ENCODE assay signal across 1 cellular context in the genomic region with DNA sequence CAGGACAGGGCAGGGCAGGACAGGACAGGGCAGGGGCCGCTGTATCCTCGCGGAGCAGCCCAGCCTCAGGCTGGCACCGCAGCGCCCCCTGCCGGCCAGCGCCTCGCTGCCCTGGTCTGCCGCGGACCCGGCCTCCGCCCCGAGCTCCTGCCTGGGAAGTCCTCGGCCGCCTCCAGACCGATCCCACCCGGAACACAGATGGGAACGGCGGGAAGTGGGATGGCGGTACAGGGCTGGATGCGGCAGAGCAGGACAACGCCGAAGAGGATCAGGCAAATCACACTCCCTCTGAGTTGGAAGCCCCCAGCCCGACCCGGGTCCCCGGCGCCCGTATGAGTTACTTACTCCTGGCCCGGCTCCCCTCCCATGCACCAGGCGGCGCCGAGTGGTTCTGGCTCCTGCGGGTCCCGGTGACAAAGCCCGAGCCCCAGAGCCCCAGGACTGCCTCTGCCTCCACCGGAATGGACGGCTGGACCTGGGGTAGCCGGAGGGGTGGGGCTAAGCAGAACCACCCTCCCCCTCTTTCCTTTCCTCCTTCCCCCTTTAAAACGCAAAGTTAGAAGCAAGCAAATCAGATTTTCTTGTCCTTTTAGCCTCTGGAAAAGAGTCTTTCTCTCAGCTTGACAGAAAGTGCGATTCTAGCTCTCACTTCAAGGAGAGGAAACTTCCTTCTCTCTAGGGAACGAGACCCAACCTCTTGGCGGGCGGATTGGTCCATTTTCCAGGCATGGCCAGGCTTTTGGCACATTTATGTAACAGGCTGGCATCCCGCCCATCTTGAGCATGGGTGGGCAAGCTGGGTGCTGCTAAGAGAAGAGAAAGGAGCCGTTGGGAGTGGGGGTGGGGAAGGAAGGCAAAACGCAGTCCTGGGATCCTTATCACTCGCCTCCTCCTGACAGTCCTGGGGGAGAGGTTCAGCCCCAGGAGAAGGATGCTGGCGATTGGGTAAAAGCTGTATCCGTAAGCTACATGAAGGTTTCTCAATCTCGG.
TF ChIP-seq lines count a peak whose summit lies in the region.

A gene with protein sequence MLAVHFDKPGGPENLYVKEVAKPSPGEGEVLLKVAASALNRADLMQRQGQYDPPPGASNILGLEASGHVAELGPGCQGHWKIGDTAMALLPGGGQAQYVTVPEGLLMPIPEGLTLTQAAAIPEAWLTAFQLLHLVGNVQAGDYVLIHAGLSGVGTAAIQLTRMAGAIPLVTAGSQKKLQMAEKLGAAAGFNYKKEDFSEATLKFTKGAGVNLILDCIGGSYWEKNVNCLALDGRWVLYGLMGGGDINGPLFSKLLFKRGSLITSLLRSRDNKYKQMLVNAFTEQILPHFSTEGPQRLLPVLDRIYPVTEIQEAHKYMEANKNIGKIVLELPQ (minus strand): TSS at position 449 of the 990 bp plus-strand sequence. CDS start 508 bp downstream, outside the sequence.

TF ChIP-seq in K562, 482 proteins besides CTCF, POLR2A, EP300 and RAD21 (continued from another document and continues in another):
- TF ChIP-seq NONO (IDR thresholded peaks at IDR 0.05; ENCODE audit: low read depth in 2 of 2, low read length in 1 of 2) (peak; percentile 72 to 73; a peak in 2 of 4 replicates), EP400 (IDR thresholded peaks at IDR 0.05) (peak; percentile 79), TAF1 (IDR thresholded peaks at IDR 0.05; ENCODE audit: control insufficient read depth, extremely low read depth, insufficient read depth, low read length, severe bottlenecking) (peak; percentile 75), FOXA3 (CRISPR knock-in tag; conservative IDR thresholded peaks at IDR 0.05 in 1 of 2, IDR thresholded peaks at IDR 0.05 in 1 of 2) (peak in 1 of 2 experiments; percentile 80; a peak in 1 of 4 replicates), CC2D1A (IDR thresholded peaks at IDR 0.05) (peak; percentile 75), ZEB2 (IDR thresholded peaks at IDR 0.05) (0 out of 2 replicates have a peak, but pooled peaks have one; percentile 7), PHF8 (IDR thresholded peaks at IDR 0.05; ENCODE audit: borderline replicate concordance, low read length) (peak; percentile 53; the same call in 1 of the 2 replicates), HMGN3 (IDR thresholded peaks at IDR 0.05; ENCODE audit: borderline replicate concordance, extremely low read depth, insufficient read length, low read depth, low read length) (peak; percentile 69), E2F3 (CRISPR knock-in tag; IDR thresholded peaks at IDR 0.05) (0 out of 2 replicates have a peak, but pooled peaks have one; percentile 10), ZNF561 (CRISPR knock-in tag; conservative IDR thresholded peaks at IDR 0.05) (0 out of 2 replicates have a peak, but pooled peaks have one; percentile 47), KLF16 (IDR thresholded peaks at IDR 0.05) (no peak), RBM39 (optimal IDR thresholded peaks at IDR 0.05; ENCODE audit: low read depth, low read length) (peak; percentile 16), PRPF4 (IDR thresholded peaks at IDR 0.05; ENCODE audit: insufficient read depth, low read depth, low read length, poor library complexity, severe bottlenecking) (no peak), MAZ (CRISPR knock-in tag; conservative IDR thresholded peaks at IDR 0.05 in 1 of 2, IDR thresholded peaks at IDR 0.05 in 1 of 2) (peak; percentile 84 to 90), GATAD2A (IDR thresholded peaks at IDR 0.05) (peak; percentile 85; the same call in 1 of the 2 replicates)
- TF ChIP-seq, protein P1, sequence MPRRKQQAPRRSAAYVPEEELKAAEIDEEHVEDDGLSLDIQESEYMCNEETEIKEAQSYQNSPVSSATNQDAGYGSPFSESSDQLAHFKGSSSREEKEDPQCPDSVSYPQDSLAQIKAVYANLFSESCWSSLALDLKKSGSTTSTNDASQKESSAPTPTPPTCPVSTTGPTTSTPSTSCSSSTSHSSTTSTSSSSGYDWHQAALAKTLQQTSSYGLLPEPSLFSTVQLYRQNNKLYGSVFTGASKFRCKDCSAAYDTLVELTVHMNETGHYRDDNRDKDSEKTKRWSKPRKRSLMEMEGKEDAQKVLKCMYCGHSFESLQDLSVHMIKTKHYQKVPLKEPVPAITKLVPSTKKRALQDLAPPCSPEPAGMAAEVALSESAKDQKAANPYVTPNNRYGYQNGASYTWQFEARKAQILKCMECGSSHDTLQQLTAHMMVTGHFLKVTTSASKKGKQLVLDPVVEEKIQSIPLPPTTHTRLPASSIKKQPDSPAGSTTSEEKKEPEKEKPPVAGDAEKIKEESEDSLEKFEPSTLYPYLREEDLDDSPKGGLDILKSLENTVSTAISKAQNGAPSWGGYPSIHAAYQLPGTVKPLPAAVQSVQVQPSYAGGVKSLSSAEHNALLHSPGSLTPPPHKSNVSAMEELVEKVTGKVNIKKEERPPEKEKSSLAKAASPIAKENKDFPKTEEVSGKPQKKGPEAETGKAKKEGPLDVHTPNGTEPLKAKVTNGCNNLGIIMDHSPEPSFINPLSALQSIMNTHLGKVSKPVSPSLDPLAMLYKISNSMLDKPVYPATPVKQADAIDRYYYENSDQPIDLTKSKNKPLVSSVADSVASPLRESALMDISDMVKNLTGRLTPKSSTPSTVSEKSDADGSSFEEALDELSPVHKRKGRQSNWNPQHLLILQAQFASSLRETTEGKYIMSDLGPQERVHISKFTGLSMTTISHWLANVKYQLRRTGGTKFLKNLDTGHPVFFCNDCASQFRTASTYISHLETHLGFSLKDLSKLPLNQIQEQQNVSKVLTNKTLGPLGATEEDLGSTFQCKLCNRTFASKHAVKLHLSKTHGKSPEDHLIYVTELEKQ (CRISPR knock-in tag; IDR thresholded peaks at IDR 0.05) = peak; percentile 22; the same call in 1 of the 2 replicates
- TF ChIP-seq, protein P2, sequence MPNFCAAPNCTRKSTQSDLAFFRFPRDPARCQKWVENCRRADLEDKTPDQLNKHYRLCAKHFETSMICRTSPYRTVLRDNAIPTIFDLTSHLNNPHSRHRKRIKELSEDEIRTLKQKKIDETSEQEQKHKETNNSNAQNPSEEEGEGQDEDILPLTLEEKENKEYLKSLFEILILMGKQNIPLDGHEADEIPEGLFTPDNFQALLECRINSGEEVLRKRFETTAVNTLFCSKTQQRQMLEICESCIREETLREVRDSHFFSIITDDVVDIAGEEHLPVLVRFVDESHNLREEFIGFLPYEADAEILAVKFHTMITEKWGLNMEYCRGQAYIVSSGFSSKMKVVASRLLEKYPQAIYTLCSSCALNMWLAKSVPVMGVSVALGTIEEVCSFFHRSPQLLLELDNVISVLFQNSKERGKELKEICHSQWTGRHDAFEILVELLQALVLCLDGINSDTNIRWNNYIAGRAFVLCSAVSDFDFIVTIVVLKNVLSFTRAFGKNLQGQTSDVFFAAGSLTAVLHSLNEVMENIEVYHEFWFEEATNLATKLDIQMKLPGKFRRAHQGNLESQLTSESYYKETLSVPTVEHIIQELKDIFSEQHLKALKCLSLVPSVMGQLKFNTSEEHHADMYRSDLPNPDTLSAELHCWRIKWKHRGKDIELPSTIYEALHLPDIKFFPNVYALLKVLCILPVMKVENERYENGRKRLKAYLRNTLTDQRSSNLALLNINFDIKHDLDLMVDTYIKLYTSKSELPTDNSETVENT (CRISPR knock-in tag; IDR thresholded peaks at IDR 0.05) = peak; percentile 91
- TF ChIP-seq, protein P3, sequence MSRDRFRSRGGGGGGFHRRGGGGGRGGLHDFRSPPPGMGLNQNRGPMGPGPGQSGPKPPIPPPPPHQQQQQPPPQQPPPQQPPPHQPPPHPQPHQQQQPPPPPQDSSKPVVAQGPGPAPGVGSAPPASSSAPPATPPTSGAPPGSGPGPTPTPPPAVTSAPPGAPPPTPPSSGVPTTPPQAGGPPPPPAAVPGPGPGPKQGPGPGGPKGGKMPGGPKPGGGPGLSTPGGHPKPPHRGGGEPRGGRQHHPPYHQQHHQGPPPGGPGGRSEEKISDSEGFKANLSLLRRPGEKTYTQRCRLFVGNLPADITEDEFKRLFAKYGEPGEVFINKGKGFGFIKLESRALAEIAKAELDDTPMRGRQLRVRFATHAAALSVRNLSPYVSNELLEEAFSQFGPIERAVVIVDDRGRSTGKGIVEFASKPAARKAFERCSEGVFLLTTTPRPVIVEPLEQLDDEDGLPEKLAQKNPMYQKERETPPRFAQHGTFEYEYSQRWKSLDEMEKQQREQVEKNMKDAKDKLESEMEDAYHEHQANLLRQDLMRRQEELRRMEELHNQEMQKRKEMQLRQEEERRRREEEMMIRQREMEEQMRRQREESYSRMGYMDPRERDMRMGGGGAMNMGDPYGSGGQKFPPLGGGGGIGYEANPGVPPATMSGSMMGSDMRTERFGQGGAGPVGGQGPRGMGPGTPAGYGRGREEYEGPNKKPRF (IDR thresholded peaks at IDR 0.05; ENCODE audit: low read depth, low read length) = no peak
- TF ChIP-seq, protein P4, sequence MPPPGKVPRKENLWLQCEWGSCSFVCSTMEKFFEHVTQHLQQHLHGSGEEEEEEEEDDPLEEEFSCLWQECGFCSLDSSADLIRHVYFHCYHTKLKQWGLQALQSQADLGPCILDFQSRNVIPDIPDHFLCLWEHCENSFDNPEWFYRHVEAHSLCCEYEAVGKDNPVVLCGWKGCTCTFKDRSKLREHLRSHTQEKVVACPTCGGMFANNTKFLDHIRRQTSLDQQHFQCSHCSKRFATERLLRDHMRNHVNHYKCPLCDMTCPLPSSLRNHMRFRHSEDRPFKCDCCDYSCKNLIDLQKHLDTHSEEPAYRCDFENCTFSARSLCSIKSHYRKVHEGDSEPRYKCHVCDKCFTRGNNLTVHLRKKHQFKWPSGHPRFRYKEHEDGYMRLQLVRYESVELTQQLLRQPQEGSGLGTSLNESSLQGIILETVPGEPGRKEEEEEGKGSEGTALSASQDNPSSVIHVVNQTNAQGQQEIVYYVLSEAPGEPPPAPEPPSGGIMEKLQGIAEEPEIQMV (tag; conservative IDR thresholded peaks at IDR 0.05; ENCODE audit: low read depth) = 0 out of 2 replicates have a peak, but pooled peaks have one; percentile 57
- TF ChIP-seq, protein P5, sequence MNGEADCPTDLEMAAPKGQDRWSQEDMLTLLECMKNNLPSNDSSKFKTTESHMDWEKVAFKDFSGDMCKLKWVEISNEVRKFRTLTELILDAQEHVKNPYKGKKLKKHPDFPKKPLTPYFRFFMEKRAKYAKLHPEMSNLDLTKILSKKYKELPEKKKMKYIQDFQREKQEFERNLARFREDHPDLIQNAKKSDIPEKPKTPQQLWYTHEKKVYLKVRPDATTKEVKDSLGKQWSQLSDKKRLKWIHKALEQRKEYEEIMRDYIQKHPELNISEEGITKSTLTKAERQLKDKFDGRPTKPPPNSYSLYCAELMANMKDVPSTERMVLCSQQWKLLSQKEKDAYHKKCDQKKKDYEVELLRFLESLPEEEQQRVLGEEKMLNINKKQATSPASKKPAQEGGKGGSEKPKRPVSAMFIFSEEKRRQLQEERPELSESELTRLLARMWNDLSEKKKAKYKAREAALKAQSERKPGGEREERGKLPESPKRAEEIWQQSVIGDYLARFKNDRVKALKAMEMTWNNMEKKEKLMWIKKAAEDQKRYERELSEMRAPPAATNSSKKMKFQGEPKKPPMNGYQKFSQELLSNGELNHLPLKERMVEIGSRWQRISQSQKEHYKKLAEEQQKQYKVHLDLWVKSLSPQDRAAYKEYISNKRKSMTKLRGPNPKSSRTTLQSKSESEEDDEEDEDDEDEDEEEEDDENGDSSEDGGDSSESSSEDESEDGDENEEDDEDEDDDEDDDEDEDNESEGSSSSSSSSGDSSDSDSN (IDR thresholded peaks at IDR 0.05; ENCODE audit: borderline replicate concordance in 1 of 2, low read depth in 2 of 2, low read length in 2 of 2) = peak in 1 of 2 experiments; percentile 88; a peak in 2 of 4 replicates
- TF ChIP-seq, protein P6, sequence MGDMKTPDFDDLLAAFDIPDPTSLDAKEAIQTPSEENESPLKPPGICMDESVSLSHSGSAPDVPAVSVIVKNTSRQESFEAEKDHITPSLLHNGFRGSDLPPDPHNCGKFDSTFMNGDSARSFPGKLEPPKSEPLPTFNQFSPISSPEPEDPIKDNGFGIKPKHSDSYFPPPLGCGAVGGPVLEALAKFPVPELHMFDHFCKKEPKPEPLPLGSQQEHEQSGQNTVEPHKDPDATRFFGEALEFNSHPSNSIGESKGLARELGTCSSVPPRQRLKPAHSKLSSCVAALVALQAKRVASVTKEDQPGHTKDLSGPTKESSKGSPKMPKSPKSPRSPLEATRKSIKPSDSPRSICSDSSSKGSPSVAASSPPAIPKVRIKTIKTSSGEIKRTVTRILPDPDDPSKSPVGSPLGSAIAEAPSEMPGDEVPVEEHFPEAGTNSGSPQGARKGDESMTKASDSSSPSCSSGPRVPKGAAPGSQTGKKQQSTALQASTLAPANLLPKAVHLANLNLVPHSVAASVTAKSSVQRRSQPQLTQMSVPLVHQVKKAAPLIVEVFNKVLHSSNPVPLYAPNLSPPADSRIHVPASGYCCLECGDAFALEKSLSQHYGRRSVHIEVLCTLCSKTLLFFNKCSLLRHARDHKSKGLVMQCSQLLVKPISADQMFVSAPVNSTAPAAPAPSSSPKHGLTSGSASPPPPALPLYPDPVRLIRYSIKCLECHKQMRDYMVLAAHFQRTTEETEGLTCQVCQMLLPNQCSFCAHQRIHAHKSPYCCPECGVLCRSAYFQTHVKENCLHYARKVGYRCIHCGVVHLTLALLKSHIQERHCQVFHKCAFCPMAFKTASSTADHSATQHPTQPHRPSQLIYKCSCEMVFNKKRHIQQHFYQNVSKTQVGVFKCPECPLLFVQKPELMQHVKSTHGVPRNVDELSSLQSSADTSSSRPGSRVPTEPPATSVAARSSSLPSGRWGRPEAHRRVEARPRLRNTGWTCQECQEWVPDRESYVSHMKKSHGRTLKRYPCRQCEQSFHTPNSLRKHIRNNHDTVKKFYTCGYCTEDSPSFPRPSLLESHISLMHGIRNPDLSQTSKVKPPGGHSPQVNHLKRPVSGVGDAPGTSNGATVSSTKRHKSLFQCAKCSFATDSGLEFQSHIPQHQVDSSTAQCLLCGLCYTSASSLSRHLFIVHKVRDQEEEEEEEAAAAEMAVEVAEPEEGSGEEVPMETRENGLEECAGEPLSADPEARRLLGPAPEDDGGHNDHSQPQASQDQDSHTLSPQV (IDR thresholded peaks at IDR 0.05) = peak; percentile 55
- TF ChIP-seq, protein P7, sequence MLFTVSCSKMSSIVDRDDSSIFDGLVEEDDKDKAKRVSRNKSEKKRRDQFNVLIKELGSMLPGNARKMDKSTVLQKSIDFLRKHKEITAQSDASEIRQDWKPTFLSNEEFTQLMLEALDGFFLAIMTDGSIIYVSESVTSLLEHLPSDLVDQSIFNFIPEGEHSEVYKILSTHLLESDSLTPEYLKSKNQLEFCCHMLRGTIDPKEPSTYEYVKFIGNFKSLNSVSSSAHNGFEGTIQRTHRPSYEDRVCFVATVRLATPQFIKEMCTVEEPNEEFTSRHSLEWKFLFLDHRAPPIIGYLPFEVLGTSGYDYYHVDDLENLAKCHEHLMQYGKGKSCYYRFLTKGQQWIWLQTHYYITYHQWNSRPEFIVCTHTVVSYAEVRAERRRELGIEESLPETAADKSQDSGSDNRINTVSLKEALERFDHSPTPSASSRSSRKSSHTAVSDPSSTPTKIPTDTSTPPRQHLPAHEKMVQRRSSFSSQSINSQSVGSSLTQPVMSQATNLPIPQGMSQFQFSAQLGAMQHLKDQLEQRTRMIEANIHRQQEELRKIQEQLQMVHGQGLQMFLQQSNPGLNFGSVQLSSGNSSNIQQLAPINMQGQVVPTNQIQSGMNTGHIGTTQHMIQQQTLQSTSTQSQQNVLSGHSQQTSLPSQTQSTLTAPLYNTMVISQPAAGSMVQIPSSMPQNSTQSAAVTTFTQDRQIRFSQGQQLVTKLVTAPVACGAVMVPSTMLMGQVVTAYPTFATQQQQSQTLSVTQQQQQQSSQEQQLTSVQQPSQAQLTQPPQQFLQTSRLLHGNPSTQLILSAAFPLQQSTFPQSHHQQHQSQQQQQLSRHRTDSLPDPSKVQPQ (CRISPR knock-in tag; IDR thresholded peaks at IDR 0.05; ENCODE audit: borderline replicate concordance) = no peak
